Comparison of ENCODE assay signal across 8 cellular contexts in genomic region chr17:78343433-78344201, GRCh38. TPM values are rescaled to one million over a fixed set of nuclear protein-coding genes. Genes with fewer than 3 reads are reported as not detected.
DNase-seq lines count a peak whose midpoint lies in the region; ATAC-seq and TF ChIP-seq lines count a peak whose summit lies in the region.

No MANE protein-coding gene starts in this region.

- H3K79me2 ChIP-seq in DND-41 (ENCODE audit: insufficient read depth, low read length) (no peaks in the 10 kb centered on the region), hepatocyte (no peaks in the 10 kb centered on the region)

- H2AFZ ChIP-seq in DND-41 (ENCODE audit: low read depth, low read length) (no peak overlapping the region), hepatocyte (no peak overlapping the region)

- no peaks in the 10 kb centered on the region for H3K9me2 ChIP-seq in hepatocyte (replicated peaks; ENCODE audit: insufficient read depth)

- 90% methylated on average over 19 of the region's 19 CpGs for WGBS in hepatocyte (ENCODE audit: low lambda C conversion rate, missing lambda C conversion rate)
- WGBS in testis, 2 donors, result 80 to 84% methylated on average over 9 to 19 of the region's 19 CpGs

- no peak overlapping the region for H3K4me3 ChIP-seq in DND-41 (ENCODE audit: low read depth in 1 of 2, low read length in 2 of 2)
- H3K4me3 ChIP-seq in hepatocyte, result no peak overlapping the region
- H3K4me3 ChIP-seq in testis, result no peak overlapping the region

- TF ChIP-seq POLR2A in testis (IDR thresholded peaks at IDR 0.05), result no peak

- H3K4me2 ChIP-seq in DND-41 (ENCODE audit: insufficient read depth, low read length) (no peak overlapping the region; the same call in 1 of the 2 replicates), hepatocyte (peak overlapping the region; percentile 4)

- TF ChIP-seq CTCF in DND-41 (IDR thresholded peaks at IDR 0.05; ENCODE audit: borderline replicate concordance, extremely low read depth, low read length, poor library complexity, severe bottlenecking) (no peak), hepatocyte (IDR thresholded peaks at IDR 0.05; ENCODE audit: poor library complexity) (no peak), testis (IDR thresholded peaks at IDR 0.05) (no peak)

- H3K36me3 ChIP-seq in DND-41 (ENCODE audit: insufficient read depth, low read length) (no peaks in the 10 kb centered on the region), hepatocyte (replicated peaks; ENCODE audit: insufficient read depth, low read depth) (no peaks in the 10 kb centered on the region), testis (ENCODE audit: low read depth, missing control alignments) (no peaks in the 10 kb centered on the region)

- H4K20me1 ChIP-seq in DND-41 (ENCODE audit: insufficient read depth, low read length), result peaks cover 7% of the 10 kb centered on the region; the same call in 1 of the 2 replicates
- no peaks in the 10 kb centered on the region for H4K20me1 ChIP-seq in hepatocyte (ENCODE audit: insufficient read depth, poor library complexity, severe bottlenecking)

- H3K27ac ChIP-seq in DND-41 (ENCODE audit: low read length) (peak overlapping the region; percentile 48; the same call in 1 of the 2 replicates), hepatocyte (peak overlapping the region; percentile 92), testis (peak overlapping the region in 1 of 2 donors; percentile 81)

- H3K27me3 ChIP-seq in DND-41 (ENCODE audit: insufficient read depth, low read length, poor library complexity), result peaks cover 8% of the 10 kb centered on the region
- no peaks in the 10 kb centered on the region for H3K27me3 ChIP-seq in hepatocyte
- H3K27me3 ChIP-seq in testis, result no peaks in the 10 kb centered on the region

- intact Hi-C loops in testis (cut with DNase I; ENCODE audit: low total_unique reads), result no loop called here

- no peaks in the 10 kb centered on the region for H3K9me3 ChIP-seq in DND-41 (ENCODE audit: insufficient read depth, low read length, severe bottlenecking)
- no peaks in the 10 kb centered on the region for H3K9me3 ChIP-seq in hepatocyte (ENCODE audit: low read depth)
- no peaks in the 10 kb centered on the region for H3K9me3 ChIP-seq in testis

- DNase-seq in DND-41, result peak; percentile 77
- DNase-seq in NCI-H524 treated with DMSO at 0.1 percent for 48 hours (lab: John Stamatoyannopoulos, UW), result peak; percentile 72
- DNase-seq in activated T-helper 1 cell treated with Interleukin-2 at 50 U/mL for 16 hours (ENCODE audit: low read depth), result peak; percentile 77
- DNase-seq in hepatocyte (ENCODE audit: low spot score), result no peak
- peak; percentile 73 for DNase-seq in stimulated activated CD8-positive, alpha-beta memory T cell treated with anti-CD3 and anti-CD28 coated beads, Interleukin-4, amount 100 ng/mL, for 48 hours
- no peak for DNase-seq in NCI-H2196 treated with DMSO at 0.1 percent for 48 hours (lab: John Stamatoyannopoulos, UW; ENCODE audit: unreplicated experiment)
- no peak for DNase-seq in SIG-M5 treated with dmso at 0.1 percent for 504 hours (lab: John Stamatoyannopoulos, UW; ENCODE audit: unreplicated experiment)
- DNase-seq in testis, result no peak

- H3K9ac ChIP-seq in DND-41 (ENCODE audit: low read depth, low read length), result no peak overlapping the region

- H3K4me1 ChIP-seq in DND-41 (ENCODE audit: insufficient read depth, low read length), result peaks cover 13% of the 10 kb centered on the region
- peaks cover 23% of the 10 kb centered on the region for H3K4me1 ChIP-seq in hepatocyte (ENCODE audit: insufficient read depth)
- peaks cover 23% of the 10 kb centered on the region for H3K4me1 ChIP-seq in testis

- peak; percentile 92 for ATAC-seq in DND-41 (ENCODE audit: insufficient read depth, low read depth)

RNA-seq across cellular contexts. Expression of gene SOCS3, which starts 16.3 kb away (rescaled TPM):
- 130 and 172 TPM in 2 replicates for total RNA-seq in hepatocyte
- 181 and 246 TPM in 2 replicates for polyA plus RNA-seq in hepatocyte
- total RNA-seq in testis, result 10 to 100 TPM in 1 of 2 donors, 1 to 10 TPM in 1; 2.2 to 17.8 TPM
- polyA plus RNA-seq in testis (ENCODE audit: insufficient read depth, low read depth, low replicate concordance), result 9.6 TPM

RNA-seq across cellular contexts. Expression of gene PGS1, which starts 34.8 kb away (rescaled TPM):
- total RNA-seq in hepatocyte (30.4 and 36.0 TPM in 2 replicates), testis (10 to 100 TPM; 50.4 to 58.4 TPM)
- polyA plus RNA-seq in hepatocyte (42.5 and 52.2 TPM in 2 replicates), testis (ENCODE audit: insufficient read depth, low read depth, low replicate concordance) (34.9 TPM)

Comparison
In these comparisons a context has a peak if more than half of its experiments do, and no peak if none do; other contexts are left out.
1. DNase-seq: peak in DND-41 (single experiment), NCI-H524 treated with DMSO at 0.1 percent for 48 hours (single experiment), activated T-helper 1 cell treated with Interleukin-2 at 50 U/mL for 16 hours (single experiment) and stimulated activated CD8-positive, alpha-beta memory T cell treated with anti-CD3 and anti-CD28 coated beads, Interleukin-4, amount 100 ng/mL, for 48 hours (single experiment); none in hepatocyte (single experiment), NCI-H2196 treated with DMSO at 0.1 percent for 48 hours (single experiment), SIG-M5 treated with dmso at 0.1 percent for 504 hours (single experiment) and testis (single experiment).